ENCODE assay signal across 8 cellular contexts in genomic region chr14:73136085-73136386, GRCh38. TPM values are rescaled to one million over a fixed set of nuclear protein-coding genes. Genes with fewer than 3 reads are reported as not detected.
DNase-seq lines count a peak whose midpoint lies in the region; ATAC-seq and TF ChIP-seq lines count a peak whose summit lies in the region.

No MANE protein-coding gene starts in this region.

- no peak for TF ChIP-seq POLR2A in ovary (IDR thresholded peaks at IDR 0.05)

- peak overlapping the region; percentile 78 for H3K4me3 ChIP-seq in CD8-positive, alpha-beta memory T cell (ENCODE audit: low read length)
- H3K4me3 ChIP-seq in Panc1 (ENCODE audit: low read depth in 2 of 2, low read length in 2 of 2) (peak overlapping the region; percentile 81 to 90), ovary (peak overlapping the region; percentile 89)

- TF ChIP-seq EP300 in ovary (IDR thresholded peaks at IDR 0.05): no peak

- H3K9me3 ChIP-seq in CD8-positive, alpha-beta memory T cell (ENCODE audit: low read length): no peaks in the 10 kb centered on the region
- no peaks in the 10 kb centered on the region for H3K9me3 ChIP-seq in Panc1 (ENCODE audit: control insufficient read depth, insufficient read depth, low read depth, low read length)
- no peaks in the 10 kb centered on the region for H3K9me3 ChIP-seq in ovary

- no TSS peak for BruUV-seq in Panc1 (replicated peaks; lab: Mats Ljungman, UMichigan)

- POLR2A ChIA-PET in CD8-positive, alpha-beta memory T cell (lab: Charles Lee): interaction anchor here (0.6 to 1.9 kb wide), 5 partner anchors 10 to 109 kb away, joined by 4 to 28 read pairs (median 4); partner anchors contain the start of genes RBM25 and ZFYVE1
- POLR2A ChIA-PET in Panc1 (lab: Charles Lee): interaction anchor here (0.5 to 1.3 kb wide), 2 partner anchors 10 to 78 kb away, joined by 3 to 6 read pairs; partner anchors contain the start of gene RBM25

- peaks cover 0 to 15% (median 10%) of the 10 kb centered on the region in 3 donors for H3K36me3 Mint-ChIP-seq in CD8-positive, alpha-beta memory T cell

- intact Hi-C loops in Panc1 (cut with micrococcal nuclease; ENCODE audit: unreplicated experiment): no loop called here
- intact Hi-C loops in ovary (cut with DNase I): no loop called here

- H3K36me3 ChIP-seq in CD8-positive, alpha-beta memory T cell (ENCODE audit: insufficient read depth, low read length): no peaks in the 10 kb centered on the region
- H3K36me3 ChIP-seq in Panc1 (ENCODE audit: control insufficient read depth, insufficient read depth, low read length) (peaks cover 7% of the 10 kb centered on the region; the same call in 1 of the 2 replicates), ovary (no peaks in the 10 kb centered on the region)

- H3K27ac Mint-ChIP-seq in CD8-positive, alpha-beta memory T cell: peak overlapping the region; percentile 92 to 99 (median 98)

- no peaks in the 10 kb centered on the region for H3K27me3 ChIP-seq in CD8-positive, alpha-beta memory T cell (ENCODE audit: insufficient read depth, low read length, poor library complexity, severe bottlenecking)
- H3K27me3 ChIP-seq in Panc1 (ENCODE audit: control insufficient read depth, insufficient read depth, low read length) (no peaks in the 10 kb centered on the region), ovary (no peaks in the 10 kb centered on the region)

- peaks cover 29 to 37% (median 35%) of the 10 kb centered on the region in 3 donors for H3K4me1 Mint-ChIP-seq in CD8-positive, alpha-beta memory T cell

- 0 to 1% (median 1%) methylated on average over 15 to 16 of the region's 16 CpGs for WGBS in ovary, 3 donors

- H3K27me3 Mint-ChIP-seq in CD8-positive, alpha-beta memory T cell: peaks cover 0 to 2% of the 10 kb centered on the region in 2 donors

- peak overlapping the region; percentile 94 for H3K27ac ChIP-seq in CD8-positive, alpha-beta memory T cell (ENCODE audit: low read depth, low read length)
- H3K27ac ChIP-seq in Panc1 (ENCODE audit: low read length) (peak overlapping the region; percentile 61), epithelial cell of prostate (peak overlapping the region; percentile 98), ovary (peak overlapping the region in 1 of 2 donors; percentile 81)

- peaks cover 0 to 10% (median 2%) of the 10 kb centered on the region in 5 donors for H3K9me3 Mint-ChIP-seq in CD8-positive, alpha-beta memory T cell

- H3K4me1 ChIP-seq in CD8-positive, alpha-beta memory T cell (ENCODE audit: insufficient read depth, low read length): peaks cover 10% of the 10 kb centered on the region
- H3K4me1 ChIP-seq in Panc1 (ENCODE audit: control insufficient read depth, insufficient read depth, low read length) (no peaks in the 10 kb centered on the region), ovary (ENCODE audit: insufficient read depth) (peaks cover 12% of the 10 kb centered on the region)

- no peak for ATAC-seq in Panc1
- ATAC-seq in HG03457 (IDR thresholded peaks at IDR 0.05; ENCODE audit: unreplicated experiment): no peak
- no peak for ATAC-seq in HG03565 (IDR thresholded peaks at IDR 0.05; ENCODE audit: unreplicated experiment)

- CTCF ChIA-PET in CD8-positive, alpha-beta memory T cell (lab: Charles Lee): no interaction called here
- CTCF ChIA-PET in Panc1 (lab: Charles Lee): interaction anchor here (0.6 kb wide), 1 partner anchor 134 kb away, joined by 3 read pairs; no protein-coding TSS in a partner anchor

- no peak for TF ChIP-seq CTCF in Panc1 (IDR thresholded peaks at IDR 0.05)
- no peak for TF ChIP-seq CTCF in ovary (IDR thresholded peaks at IDR 0.05)

- in situ Hi-C loops in Panc1 (cut with HindIII; ENCODE audit: low pct_unique_long_range_greater_than_20kb, low sequenced_read_pairs): no loop called here

- DNase-seq in CD8-positive, alpha-beta memory T cell: no peak
- DNase-seq in Panc1 (ENCODE audit: low read depth, low spot score) (no peak), epithelial cell of prostate (ENCODE audit: low read depth, low spot score) (no peak), ovary (no peak), NCI-H82 (lab: John Stamatoyannopoulos, UW) (no peak), RKO (ENCODE audit: low spot score) (no peak)

- H3K4me3 Mint-ChIP-seq in CD8-positive, alpha-beta memory T cell: peak overlapping the region; percentile 91 to 97 (median 95)

RNA-seq across cellular contexts. Expression of gene PSEN1, which starts 0.3 kb away (rescaled TPM):
- 10 to 100 TPM; 31.7 to 34.2 TPM for total RNA-seq in CD8-positive, alpha-beta memory T cell
- polyA plus RNA-seq in CD8-positive, alpha-beta memory T cell: 29.2 TPM
- total RNA-seq in Panc1 (2021; ENCODE audit: unreplicated experiment): 39.3 TPM
- polyA plus RNA-seq in Panc1 (2012; ENCODE audit: insufficient read length): 28.4 TPM
- total RNA-seq in ovary: 10 to 100 TPM; 33.4 to 48.8 (median 44.0) TPM
- polyA plus RNA-seq in ovary: 10 to 100 TPM; 21.7 to 73.1 TPM
